In genomic region chr11:65873280-65874156, GRCh38 we compare ENCODE assay signal across 8 cellular contexts. TPM values are rescaled to one million over a fixed set of nuclear protein-coding genes. Genes with fewer than 3 reads are reported as not detected.
A peak's percentile ranks its signal among the peaks of the same experiment; 100 is the strongest.
DNase-seq lines count a peak whose midpoint lies in the region; ATAC-seq and TF ChIP-seq lines count a peak whose summit lies in the region.

No MANE protein-coding gene starts in this region.

- H3K9me3 Mint-ChIP-seq in immature natural killer cell: no peaks in the 10 kb centered on the region

- H3K36me3 ChIP-seq in ACC112 (ENCODE audit: insufficient read depth, low read length) (no peaks in the 10 kb centered on the region), mammary epithelial cell (ENCODE audit: insufficient read depth, low read length) (no peaks in the 10 kb centered on the region)

- no peak for TF ChIP-seq CTCF in WI38 (IDR thresholded peaks at IDR 0.05; ENCODE audit: low read depth, low read length)
- TF ChIP-seq CTCF in mammary epithelial cell (conservative IDR thresholded peaks at IDR 0.05 in 1 of 2, IDR thresholded peaks at IDR 0.05 in 1 of 2; ENCODE audit: extremely low read depth in 1 of 2, insufficient read depth in 1 of 2, low read depth in 1 of 2, low read length in 2 of 2): no peak

- H4K20me1 ChIP-seq in mammary epithelial cell (ENCODE audit: insufficient read depth, low read length): no peaks in the 10 kb centered on the region

- H3K27me3 ChIP-seq in ACC112 (ENCODE audit: insufficient read depth, low read length) (no peaks in the 10 kb centered on the region), mammary epithelial cell (ENCODE audit: insufficient read depth, low read length) (no peaks in the 10 kb centered on the region)

- H3K4me2 ChIP-seq in mammary epithelial cell (ENCODE audit: insufficient read depth, low read depth, low read length): peak overlapping the region; percentile 96

- H2AFZ ChIP-seq in ACC112 (ENCODE audit: low read length, unreplicated experiment) (no peak overlapping the region), mammary epithelial cell (ENCODE audit: low read depth, low read length) (peak overlapping the region; percentile 94)

- H3K4me3 ChIP-seq in ACC112 (ENCODE audit: low read depth, low read length): peak overlapping the region; percentile 73
- peak overlapping the region; percentile 78 for H3K4me3 ChIP-seq in WI38 (ENCODE audit: low read depth, low read length)
- peak overlapping the region; percentile 51 to 75 (median 64) for H3K4me3 ChIP-seq in mammary epithelial cell (replicated peaks in 1 of 3; ENCODE audit: insufficient read depth in 1 of 3, low read depth in 2 of 3, low read length in 3 of 3)

- CTCF ChIA-PET in mammary epithelial cell (lab: Charles Lee; ENCODE audit: low non-redundant PET): interaction anchor here (1.0 to 1.1 kb wide), 2 partner anchors 14 to 104 kb away, joined by 4 to 7 read pairs; no protein-coding TSS in a partner anchor

- no peaks in the 10 kb centered on the region for H3K36me3 Mint-ChIP-seq in immature natural killer cell

- H3K9me3 ChIP-seq in mammary epithelial cell (replicated peaks; ENCODE audit: insufficient read depth, low read length): no peaks in the 10 kb centered on the region

- WGBS in mammary epithelial cell (ENCODE audit: low coverage, missing lambda C conversion rate): 14% methylated on average over 32 of the region's 55 CpGs

- in situ Hi-C loops in mammary epithelial cell (cut with MboI; ENCODE audit: low sequenced_read_pairs in 2 of 2): no loop called here

- DNase-seq in NCI-H2227 treated with DMSO at 0.1 percent for 48 hours (lab: John Stamatoyannopoulos, UW) (peak; percentile 90), mammary epithelial cell (peak; percentile 88), immature natural killer cell (peak; percentile 96 to 98 (median 98))
- DNase-seq in stimulated activated CD4-positive, alpha-beta T cell treated with anti-CD3 and anti-CD28 coated beads, Interleukin-12 subunit alpha, Interleukin-12 subunit beta, amount 100 ng/mL, for 24 hours (ENCODE audit: low read depth in 2 of 2): peak; percentile 92 to 94

- H3K4me1 Mint-ChIP-seq in immature natural killer cell: peaks cover 31 to 51% of the 10 kb centered on the region in 2 donors

- H3K27me3 Mint-ChIP-seq in immature natural killer cell (ENCODE audit: low read depth in 3 of 3): peaks cover 0 to 10% (median 0%) of the 10 kb centered on the region in 3 donors

- BruUV-seq in mammary epithelial cell (replicated peaks; lab: Mats Ljungman, UMichigan): TSS peak; percentile 77

- peaks cover 17% of the 10 kb centered on the region for H3K79me2 ChIP-seq in ACC112 (ENCODE audit: control insufficient read depth, insufficient read depth, low read length, unreplicated experiment)
- H3K79me2 ChIP-seq in mammary epithelial cell (ENCODE audit: insufficient read depth, low read length): no peaks in the 10 kb centered on the region

- dilution Hi-C loops in mammary epithelial cell (cut with HindIII; ENCODE audit: low sequenced_read_pairs): no loop called here

- H3K4me3 Mint-ChIP-seq in immature natural killer cell: peak overlapping the region; percentile 77 to 94 (median 89)

- ATAC-seq in GM18909 (IDR thresholded peaks at IDR 0.05; ENCODE audit: poor library complexity, unreplicated experiment) (peak; percentile 86), HG03175 (IDR thresholded peaks at IDR 0.05; ENCODE audit: unreplicated experiment) (peak; percentile 82)

- peak overlapping the region; percentile 40 for H3K27ac ChIP-seq in ACC112 (ENCODE audit: low read depth, low read length)
- peak overlapping the region; percentile 36 for H3K27ac ChIP-seq in mammary epithelial cell (ENCODE audit: insufficient read depth, low read depth, low read length)

- H3K4me1 ChIP-seq in ACC112 (ENCODE audit: control insufficient read depth, insufficient read depth, low read length, unreplicated experiment) (peaks cover 27% of the 10 kb centered on the region), mammary epithelial cell (ENCODE audit: insufficient read depth, low read length) (peaks cover 10% of the 10 kb centered on the region)

- peak overlapping the region; percentile 49 for H3K9ac ChIP-seq in mammary epithelial cell (ENCODE audit: insufficient read depth, low read length)

- intact Hi-C loops in mammary epithelial cell (cut with micrococcal nuclease): loop anchor here (1.0 kb wide), 1 partner anchor 13 kb away; the partner anchor contains the start of gene MUS81

- peak overlapping the region; percentile 70 to 92 (median 86) for H3K27ac Mint-ChIP-seq in immature natural killer cell

RNA-seq across cellular contexts. Expression of gene EFEMP2, which starts 0.9 kb away (rescaled TPM):
- total RNA-seq in mammary epithelial cell: 10 to 100 TPM in 1 of 2 donors, 1 to 10 TPM in 1; 7.5 to 10.7 TPM
- 2.4 TPM for polyA plus RNA-seq in mammary epithelial cell
- polyA minus RNA-seq in mammary epithelial cell: not detected
- polyA plus RNA-seq in immature natural killer cell: 1 to 10 TPM; 1.6 to 6.3 (median 3.6) TPM

RNA-seq across cellular contexts. Expression of gene CTSW, which starts 6.1 kb away (rescaled TPM):
- not detected for total RNA-seq in mammary epithelial cell
- polyA plus RNA-seq in mammary epithelial cell (0.11 TPM), immature natural killer cell (1,000 to 10,000 TPM; 2,066 to 3,052 (median 2,928) TPM)
- polyA minus RNA-seq in mammary epithelial cell: not detected

RNA-seq across cellular contexts. Expression of gene MUS81, which starts 13.3 kb away (rescaled TPM):
- total RNA-seq in mammary epithelial cell: 10 to 100 TPM; 53.8 to 72.7 TPM
- polyA plus RNA-seq in mammary epithelial cell: 28.1 TPM
- 34.7 TPM for polyA minus RNA-seq in mammary epithelial cell
- 10 to 100 TPM; 22.7 to 47.0 (median 32.2) TPM for polyA plus RNA-seq in immature natural killer cell

RNA-seq across cellular contexts. Expression of gene FIBP, which starts 14.8 kb away (rescaled TPM):
- total RNA-seq in mammary epithelial cell: 100 to 1,000 TPM in 1 of 2 donors, 10 to 100 TPM in 1; 84.1 to 125 TPM
- polyA plus RNA-seq in mammary epithelial cell (78.7 TPM), immature natural killer cell (100 to 1,000 TPM; 120 to 145 (median 141) TPM)
- polyA minus RNA-seq in mammary epithelial cell: 123 TPM

RNA-seq across cellular contexts. Expression of gene CFL1, which starts 15.5 kb away (rescaled TPM):
- total RNA-seq in mammary epithelial cell: 1,000 to 10,000 TPM in 1 of 2 donors, 100 to 1,000 TPM in 1; 768 to 1,348 TPM
- polyA plus RNA-seq in mammary epithelial cell (1,980 TPM), immature natural killer cell (1,000 to 10,000 TPM; 2,883 to 4,279 (median 3,963) TPM)
- 2,514 TPM for polyA minus RNA-seq in mammary epithelial cell

Comparison
In these comparisons a context has a peak if more than half of its experiments do, and no peak if none do; other contexts are left out.
1. Peak in every context shown above with its lines: DNase-seq, ATAC-seq, H3K4me3 ChIP-seq and H3K27ac ChIP-seq.
2. RNA of gene CTSW, which starts 6.1 kb away (polyA plus RNA-seq): 2,066 to 3,052 TPM in immature natural killer cell; 0.11 TPM in mammary epithelial cell (single experiment); every median in the first group is over 1,000 times any median in the second.